Comparison of ENCODE assay signal across 14 cellular contexts in the genomic region with DNA sequence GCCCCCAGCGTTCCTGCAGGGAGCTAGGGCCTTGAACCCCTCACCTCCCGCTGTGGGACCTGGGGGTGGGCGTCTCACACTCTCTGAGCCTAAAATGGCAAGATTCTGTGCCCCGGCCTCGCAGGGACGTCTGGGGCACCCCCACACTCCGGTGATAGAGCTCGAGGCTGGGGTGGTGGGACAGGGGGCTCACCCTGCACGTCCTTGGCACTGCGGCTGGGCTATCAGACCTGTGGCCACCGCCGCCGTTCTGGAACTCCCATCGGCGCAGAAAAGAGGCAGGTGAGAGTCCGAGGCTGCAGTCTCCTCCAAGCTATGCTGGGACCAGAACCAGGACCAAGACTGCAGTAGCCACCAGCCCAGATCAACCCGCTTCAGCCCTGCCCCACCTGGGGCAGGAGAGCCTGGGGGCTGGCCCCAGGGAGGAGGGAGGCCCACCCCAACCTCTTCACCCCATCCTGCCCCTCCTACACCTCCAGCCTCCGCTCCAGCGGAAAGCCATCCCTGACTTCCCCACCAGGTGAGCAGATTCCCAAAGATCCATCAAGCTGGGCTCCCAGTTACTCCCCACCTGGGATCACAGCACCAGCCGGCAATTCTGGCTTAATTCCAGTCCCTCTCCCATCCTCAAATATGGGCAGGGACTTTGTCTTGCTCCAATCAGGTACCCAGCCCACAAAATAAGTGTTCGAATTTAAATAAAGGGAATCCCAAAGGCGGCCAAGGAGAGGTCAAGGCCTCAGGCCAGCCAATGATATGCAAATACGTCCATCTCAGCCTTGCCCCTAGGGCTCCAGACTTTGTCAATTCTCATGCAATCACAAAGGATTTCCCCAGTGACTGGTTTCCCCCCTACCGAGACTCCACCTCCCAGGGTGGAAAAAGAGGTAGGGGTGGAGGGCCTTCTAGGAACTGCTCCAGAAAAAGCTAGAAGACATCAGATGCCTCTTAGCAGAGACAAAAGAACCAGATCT. TPM values are rescaled to one million over a fixed set of nuclear protein-coding genes. Genes with fewer than 3 reads are reported as not detected.
DNase-seq lines count a peak whose midpoint lies in the region; ATAC-seq and TF ChIP-seq lines count a peak whose summit lies in the region.
"Had no signal": no experiment of that assay in that cellular context is flagged by ENCODE, and none has a peak within 500 bp of the region (broad histone marks: within the 10 kb centered on the region; RNA-seq: fewer than 3 reads in every experiment).

No MANE protein-coding gene starts in this region.

- no peaks in the 10 kb centered on the region for H3K27me3 Mint-ChIP-seq in dendritic cell treated with granulocyte-macrophage colony-stimulating factor and Interleukin-4, amounts not matched to agents 40 ng/mL and 50 ng/mL, for 4 days
- no peaks in the 10 kb centered on the region for H3K27me3 Mint-ChIP-seq in mesothelial cell of epicardium (ENCODE audit: low read depth)
- H3K27me3 Mint-ChIP-seq in activated naive CD4-positive, alpha-beta T cell treated with anti-CD3 and anti-CD28 coated beads for 36 hours (ENCODE audit: low read depth): peaks cover 5% of the 10 kb centered on the region
- H3K27me3 Mint-ChIP-seq in activated T-helper 17 cell treated with anti-CD3 and anti-CD28 coated beads, Interleukin-2, amount 50 U/mL, for 72 hours: peaks cover 11% of the 10 kb centered on the region

- no peaks in the 10 kb centered on the region for H3K9me3 Mint-ChIP-seq in dendritic cell treated with granulocyte-macrophage colony-stimulating factor and Interleukin-4, amounts not matched to agents 40 ng/mL and 50 ng/mL, for 4 days
- peaks cover 7% of the 10 kb centered on the region for H3K9me3 Mint-ChIP-seq in mesothelial cell of epicardium
- no peaks in the 10 kb centered on the region for H3K9me3 Mint-ChIP-seq in activated naive CD4-positive, alpha-beta T cell treated with anti-CD3 and anti-CD28 coated beads for 36 hours
- no peaks in the 10 kb centered on the region for H3K9me3 Mint-ChIP-seq in activated T-helper 17 cell treated with anti-CD3 and anti-CD28 coated beads, Interleukin-2, amount 50 U/mL, for 72 hours
- H3K9me3 Mint-ChIP-seq: T-helper 1 cell treated with Interleukin-12 subunit alpha and Interleukin-12 subunit beta and Interleukin-4 antibody, amounts not matched to agents 30 μg/mL and 1 μg/mL, for 36 hours had no signal

- H3K27ac ChIP-seq in 22Rv1 (0 out of 2 replicates have a peak overlapping the region, but pooled peaks have one; percentile 3), HUES6 (ENCODE audit: low read depth, low read length) (peak overlapping the region; percentile 54; the same call in 1 of the 2 replicates)

- peaks cover 46% of the 10 kb centered on the region for H3K4me1 Mint-ChIP-seq in dendritic cell treated with granulocyte-macrophage colony-stimulating factor and Interleukin-4, amounts not matched to agents 40 ng/mL and 50 ng/mL, for 4 days (ENCODE audit: low read depth)
- peaks cover 8% of the 10 kb centered on the region for H3K4me1 Mint-ChIP-seq in mesothelial cell of epicardium
- H3K4me1 Mint-ChIP-seq in activated naive CD4-positive, alpha-beta T cell treated with anti-CD3 and anti-CD28 coated beads for 36 hours (ENCODE audit: low read depth): no peaks in the 10 kb centered on the region
- H3K4me1 Mint-ChIP-seq in activated T-helper 17 cell treated with anti-CD3 and anti-CD28 coated beads, Interleukin-2, amount 50 U/mL, for 72 hours: no peaks in the 10 kb centered on the region

- H3K4me1 ChIP-seq in HUES6 (ENCODE audit: control insufficient read depth, insufficient read depth, low read length): peaks cover 23% of the 10 kb centered on the region

- H3K36me3 ChIP-seq in HUES6 (ENCODE audit: control insufficient read depth, insufficient read depth, low read length): no peaks in the 10 kb centered on the region

- ATAC-seq in activated T-helper 17 cell treated with anti-CD3 and anti-CD28 coated beads, Interleukin-2, amount 50 U/mL, for 72 hours (replicated peaks): no peak
- ATAC-seq: activated CD8-positive, alpha-beta memory T cell treated with anti-CD3 and anti-CD28 coated beads, Interleukin-2, amount 10 ng/mL, durations not matched to agents 7 days and 5 days had no signal

- H3K27ac Mint-ChIP-seq in dendritic cell treated with granulocyte-macrophage colony-stimulating factor and Interleukin-4, amounts not matched to agents 40 ng/mL and 50 ng/mL, for 4 days: peak overlapping the region; percentile 73
- H3K27ac Mint-ChIP-seq in mesothelial cell of epicardium: peak overlapping the region; percentile 90
- H3K27ac Mint-ChIP-seq in activated naive CD4-positive, alpha-beta T cell treated with anti-CD3 and anti-CD28 coated beads for 36 hours: no peak overlapping the region
- H3K27ac Mint-ChIP-seq in activated T-helper 17 cell treated with anti-CD3 and anti-CD28 coated beads, Interleukin-2, amount 50 U/mL, for 72 hours: no peak overlapping the region
- H3K27ac Mint-ChIP-seq: activated CD8-positive, alpha-beta memory T cell treated with anti-CD3 and anti-CD28 coated beads, Interleukin-2, amount 10 ng/mL, durations not matched to agents 7 days and 5 days; T-helper 1 cell treated with Interleukin-12 subunit alpha and Interleukin-12 subunit beta and Interleukin-4 antibody, amounts not matched to agents 30 μg/mL and 1 μg/mL, for 36 hours had no signal

- peaks cover 10% of the 10 kb centered on the region; the same call in 1 of the 2 replicates for H3K27me3 ChIP-seq in HUES6 (ENCODE audit: control insufficient read depth, insufficient read depth, low read length)

- peaks cover 2% of the 10 kb centered on the region for H3K9me3 ChIP-seq in HUES6 (ENCODE audit: control insufficient read depth, insufficient read depth, low read depth, low read length)

- DNase-seq in mesothelial cell of epicardium (ENCODE audit: low spot score in 2 of 2, unreplicated experiment in 2 of 2) (no peak), pons (ENCODE audit: low spot score) (no peak), H4 (ENCODE audit: low spot score) (no peak)
- DNase-seq in activated naive CD4-positive, alpha-beta T cell treated with anti-CD3 and anti-CD28 coated beads for 36 hours: no peak
- DNase-seq: activated CD8-positive, alpha-beta memory T cell treated with anti-CD3 and anti-CD28 coated beads, Interleukin-2, amount 10 ng/mL, durations not matched to agents 7 days and 5 days; AML-193; NCI-H1417; OCI-M1; stimulated activated naive CD4-positive, alpha-beta T cell treated with Interleukin-2 at 50 U/mL for 16 hours had no signal

- H3K4me3 Mint-ChIP-seq in dendritic cell treated with granulocyte-macrophage colony-stimulating factor and Interleukin-4, amounts not matched to agents 40 ng/mL and 50 ng/mL, for 4 days: no peak overlapping the region
- no peak overlapping the region for H3K4me3 Mint-ChIP-seq in mesothelial cell of epicardium
- no peak overlapping the region for H3K4me3 Mint-ChIP-seq in activated naive CD4-positive, alpha-beta T cell treated with anti-CD3 and anti-CD28 coated beads for 36 hours
- H3K4me3 Mint-ChIP-seq in activated T-helper 17 cell treated with anti-CD3 and anti-CD28 coated beads, Interleukin-2, amount 50 U/mL, for 72 hours: no peak overlapping the region
- H3K4me3 Mint-ChIP-seq: activated CD8-positive, alpha-beta memory T cell treated with anti-CD3 and anti-CD28 coated beads, Interleukin-2, amount 10 ng/mL, durations not matched to agents 7 days and 5 days; T-helper 1 cell treated with Interleukin-12 subunit alpha and Interleukin-12 subunit beta and Interleukin-4 antibody, amounts not matched to agents 30 μg/mL and 1 μg/mL, for 36 hours had no signal

- peak overlapping the region; percentile 46 for H3K4me3 ChIP-seq in HUES6 (ENCODE audit: low read depth, low read length)

- intact Hi-C loops in dendritic cell treated with granulocyte-macrophage colony-stimulating factor and Interleukin-4, amounts not matched to agents 40 ng/mL and 50 ng/mL, for 4 days (cut with micrococcal nuclease): no loop called here
- intact Hi-C loops in activated naive CD4-positive, alpha-beta T cell treated with anti-CD3 and anti-CD28 coated beads for 36 hours (cut with micrococcal nuclease): no loop called here

- H3K36me3 Mint-ChIP-seq in dendritic cell treated with granulocyte-macrophage colony-stimulating factor and Interleukin-4, amounts not matched to agents 40 ng/mL and 50 ng/mL, for 4 days (ENCODE audit: low read depth): peaks cover 94% of the 10 kb centered on the region
- H3K36me3 Mint-ChIP-seq in mesothelial cell of epicardium: peaks cover 31% of the 10 kb centered on the region
- no peaks in the 10 kb centered on the region for H3K36me3 Mint-ChIP-seq in activated naive CD4-positive, alpha-beta T cell treated with anti-CD3 and anti-CD28 coated beads for 36 hours (ENCODE audit: low read depth)
- no peaks in the 10 kb centered on the region for H3K36me3 Mint-ChIP-seq in activated T-helper 17 cell treated with anti-CD3 and anti-CD28 coated beads, Interleukin-2, amount 50 U/mL, for 72 hours (ENCODE audit: low read depth)
- H3K36me3 Mint-ChIP-seq: activated CD8-positive, alpha-beta memory T cell treated with anti-CD3 and anti-CD28 coated beads, Interleukin-2, amount 10 ng/mL, durations not matched to agents 7 days and 5 days had no signal

- H3K9ac ChIP-seq in HUES6 (ENCODE audit: low read length): peak overlapping the region; percentile 73

- TF ChIP-seq CTCF in 22Rv1 (IDR thresholded peaks at IDR 0.05) (no peak), mesothelial cell of epicardium (IDR thresholded peaks at IDR 0.05; ENCODE audit: unreplicated experiment) (no peak)

- CTCF ChIA-PET in activated naive CD4-positive, alpha-beta T cell treated with anti-CD3 and anti-CD28 coated beads for 36 hours (lab: Charles Lee): interaction anchor here (0.7 kb wide), 1 partner anchor 83 kb away, joined by 3 read pairs; no protein-coding TSS in a partner anchor

RNA-seq across cellular contexts. Expression of gene TNRC18, which starts 16.4 kb away (rescaled TPM):
- total RNA-seq in mesothelial cell of epicardium: 151 to 171 TPM (median 166 TPM) in 3 replicates
- total RNA-seq in H4 (2014; rRNA removed; shearing (Covaris generic)): 16.3 and 33.1 TPM in 2 replicates
- 10 to 100 TPM; 36.0 to 43.8 TPM for total RNA-seq in activated naive CD4-positive, alpha-beta T cell treated with anti-CD3 and anti-CD28 coated beads for 36 hours
- total RNA-seq in activated T-helper 17 cell treated with anti-CD3 and anti-CD28 coated beads, Interleukin-2, amount 50 U/mL, for 72 hours: 10 to 100 TPM; 46.3 to 49.2 TPM

Comparison
In these comparisons a context has a peak if more than half of its experiments do, and no peak if none do; other contexts are left out.
1. H3K27ac Mint-ChIP-seq: peak in dendritic cell treated with granulocyte-macrophage colony-stimulating factor and Interleukin-4, amounts not matched to agents 40 ng/mL and 50 ng/mL, for 4 days (single experiment) and mesothelial cell of epicardium (single experiment); none in activated naive CD4-positive, alpha-beta T cell treated with anti-CD3 and anti-CD28 coated beads for 36 hours (single experiment) and activated T-helper 17 cell treated with anti-CD3 and anti-CD28 coated beads, Interleukin-2, amount 50 U/mL, for 72 hours (single experiment).